1 cellular context compared by ENCODE assay signal in the genomic region with DNA sequence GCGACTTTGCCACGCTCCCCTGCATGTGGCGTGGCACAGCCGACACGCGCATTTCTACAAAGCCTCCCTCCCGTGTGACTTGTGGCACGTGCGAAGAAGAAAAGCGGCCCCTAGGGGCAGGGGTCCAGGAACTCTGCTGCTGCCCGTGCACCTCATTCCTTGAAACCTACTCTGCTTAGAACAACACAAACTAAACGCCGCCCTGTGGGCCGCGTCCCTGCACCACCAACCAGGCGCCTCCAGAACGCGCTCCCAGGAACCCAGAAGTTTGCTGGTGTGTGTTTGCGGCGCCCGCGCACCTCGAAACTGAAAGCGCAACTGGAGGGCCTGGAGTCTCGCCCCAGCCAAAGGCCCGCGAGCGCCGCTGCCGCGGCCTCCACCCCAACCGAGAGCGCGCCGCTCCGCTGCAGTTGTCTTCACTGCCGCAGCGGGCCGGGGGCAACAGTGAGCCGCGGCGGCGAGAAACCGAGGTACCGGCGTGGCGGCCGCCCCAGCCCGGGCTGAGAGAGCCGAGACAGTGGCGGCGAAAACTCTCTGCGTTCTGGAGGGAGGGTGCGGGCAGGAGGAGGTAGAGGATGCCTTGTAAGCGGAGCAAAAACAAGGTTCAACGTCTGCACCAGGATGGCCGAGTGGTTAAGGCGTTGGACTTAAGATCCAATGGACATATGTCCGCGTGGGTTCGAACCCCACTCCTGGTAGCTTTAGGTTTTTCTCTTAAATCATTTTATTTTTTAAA.
TF ChIP-seq lines count a peak whose summit lies in the region.

No MANE protein-coding gene starts in this region.

TF ChIP-seq in GM12878, 131 proteins besides CTCF, POLR2A, EP300 and RAD21 (continued from another document):
- TF ChIP-seq, protein P1, sequence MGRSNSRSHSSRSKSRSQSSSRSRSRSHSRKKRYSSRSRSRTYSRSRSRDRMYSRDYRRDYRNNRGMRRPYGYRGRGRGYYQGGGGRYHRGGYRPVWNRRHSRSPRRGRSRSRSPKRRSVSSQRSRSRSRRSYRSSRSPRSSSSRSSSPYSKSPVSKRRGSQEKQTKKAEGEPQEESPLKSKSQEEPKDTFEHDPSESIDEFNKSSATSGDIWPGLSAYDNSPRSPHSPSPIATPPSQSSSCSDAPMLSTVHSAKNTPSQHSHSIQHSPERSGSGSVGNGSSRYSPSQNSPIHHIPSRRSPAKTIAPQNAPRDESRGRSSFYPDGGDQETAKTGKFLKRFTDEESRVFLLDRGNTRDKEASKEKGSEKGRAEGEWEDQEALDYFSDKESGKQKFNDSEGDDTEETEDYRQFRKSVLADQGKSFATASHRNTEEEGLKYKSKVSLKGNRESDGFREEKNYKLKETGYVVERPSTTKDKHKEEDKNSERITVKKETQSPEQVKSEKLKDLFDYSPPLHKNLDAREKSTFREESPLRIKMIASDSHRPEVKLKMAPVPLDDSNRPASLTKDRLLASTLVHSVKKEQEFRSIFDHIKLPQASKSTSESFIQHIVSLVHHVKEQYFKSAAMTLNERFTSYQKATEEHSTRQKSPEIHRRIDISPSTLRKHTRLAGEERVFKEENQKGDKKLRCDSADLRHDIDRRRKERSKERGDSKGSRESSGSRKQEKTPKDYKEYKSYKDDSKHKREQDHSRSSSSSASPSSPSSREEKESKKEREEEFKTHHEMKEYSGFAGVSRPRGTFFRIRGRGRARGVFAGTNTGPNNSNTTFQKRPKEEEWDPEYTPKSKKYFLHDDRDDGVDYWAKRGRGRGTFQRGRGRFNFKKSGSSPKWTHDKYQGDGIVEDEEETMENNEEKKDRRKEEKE (IDR thresholded peaks at IDR 0.05): 0 out of 2 replicates have a peak, but pooled peaks have one; percentile 15
- 0 out of 4 replicates have a peak, but pooled peaks of 1 of the 2 experiments have one; percentile 24 for TF ChIP-seq ETV6 (conservative IDR thresholded peaks at IDR 0.05 in 1 of 2, IDR thresholded peaks at IDR 0.05 in 1 of 2; ENCODE audit: borderline replicate concordance in 1 of 2, low read depth in 1 of 2)
- TF ChIP-seq POU2F2 (IDR thresholded peaks at IDR 0.05; ENCODE audit: borderline replicate concordance, low read depth, low read length): peak; percentile 72; the same call in 2 of the 3 replicates
- TF ChIP-seq STAT1 (conservative IDR thresholded peaks at IDR 0.05): peak; percentile 98; the same call in 1 of the 2 replicates
- no peak for TF ChIP-seq HDAC6 (IDR thresholded peaks at IDR 0.05; ENCODE audit: unreplicated experiment)
- TF ChIP-seq BACH1 (IDR thresholded peaks at IDR 0.05; ENCODE audit: borderline replicate concordance): peak; percentile 38; the same call in 1 of the 2 replicates
- TF ChIP-seq IKZF2 (IDR thresholded peaks at IDR 0.05): peak; percentile 35 to 80; a peak in 3 of 4 replicates
- no peak for TF ChIP-seq SP1 (IDR thresholded peaks at IDR 0.05; ENCODE audit: low read depth, low read length)
- TF ChIP-seq JUND (IDR thresholded peaks at IDR 0.05; ENCODE audit: low read depth, low read length): no peak
- TF ChIP-seq FOXM1 (IDR thresholded peaks at IDR 0.05; ENCODE audit: low read depth, low read length): peak; percentile 88
- TF ChIP-seq ZBED1 (IDR thresholded peaks at IDR 0.05; ENCODE audit: borderline replicate concordance): no peak
- TF ChIP-seq RBBP5 (conservative IDR thresholded peaks at IDR 0.05): peak; percentile 100
- TF ChIP-seq PML (IDR thresholded peaks at IDR 0.05; ENCODE audit: low read length): peak; percentile 81
- TF ChIP-seq NBN (IDR thresholded peaks at IDR 0.05): peak; percentile 74
- TF ChIP-seq, protein P2, sequence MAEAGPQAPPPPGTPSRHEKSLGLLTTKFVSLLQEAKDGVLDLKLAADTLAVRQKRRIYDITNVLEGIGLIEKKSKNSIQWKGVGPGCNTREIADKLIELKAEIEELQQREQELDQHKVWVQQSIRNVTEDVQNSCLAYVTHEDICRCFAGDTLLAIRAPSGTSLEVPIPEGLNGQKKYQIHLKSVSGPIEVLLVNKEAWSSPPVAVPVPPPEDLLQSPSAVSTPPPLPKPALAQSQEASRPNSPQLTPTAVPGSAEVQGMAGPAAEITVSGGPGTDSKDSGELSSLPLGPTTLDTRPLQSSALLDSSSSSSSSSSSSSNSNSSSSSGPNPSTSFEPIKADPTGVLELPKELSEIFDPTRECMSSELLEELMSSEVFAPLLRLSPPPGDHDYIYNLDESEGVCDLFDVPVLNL (IDR thresholded peaks at IDR 0.05; ENCODE audit: low read depth, low read length): 0 out of 2 replicates have a peak, but pooled peaks have one; percentile 41
- TF ChIP-seq PAX8 (IDR thresholded peaks at IDR 0.05): no peak
- TF ChIP-seq RUNX3 (IDR thresholded peaks at IDR 0.05; ENCODE audit: low read length): peak; percentile 83
- TF ChIP-seq, protein P3, sequence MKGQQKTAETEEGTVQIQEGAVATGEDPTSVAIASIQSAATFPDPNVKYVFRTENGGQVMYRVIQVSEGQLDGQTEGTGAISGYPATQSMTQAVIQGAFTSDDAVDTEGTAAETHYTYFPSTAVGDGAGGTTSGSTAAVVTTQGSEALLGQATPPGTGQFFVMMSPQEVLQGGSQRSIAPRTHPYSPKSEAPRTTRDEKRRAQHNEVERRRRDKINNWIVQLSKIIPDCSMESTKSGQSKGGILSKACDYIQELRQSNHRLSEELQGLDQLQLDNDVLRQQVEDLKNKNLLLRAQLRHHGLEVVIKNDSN (IDR thresholded peaks at IDR 0.05; ENCODE audit: borderline replicate concordance, extremely low read length, insufficient read depth, low read depth, low read length): no peak
- peak; percentile 93 for TF ChIP-seq TBL1XR1 (IDR thresholded peaks at IDR 0.05; ENCODE audit: low read depth, low read length)
- TF ChIP-seq SUZ12 (IDR thresholded peaks at IDR 0.05; ENCODE audit: unreplicated experiment): no peak
- TF ChIP-seq, protein P4, sequence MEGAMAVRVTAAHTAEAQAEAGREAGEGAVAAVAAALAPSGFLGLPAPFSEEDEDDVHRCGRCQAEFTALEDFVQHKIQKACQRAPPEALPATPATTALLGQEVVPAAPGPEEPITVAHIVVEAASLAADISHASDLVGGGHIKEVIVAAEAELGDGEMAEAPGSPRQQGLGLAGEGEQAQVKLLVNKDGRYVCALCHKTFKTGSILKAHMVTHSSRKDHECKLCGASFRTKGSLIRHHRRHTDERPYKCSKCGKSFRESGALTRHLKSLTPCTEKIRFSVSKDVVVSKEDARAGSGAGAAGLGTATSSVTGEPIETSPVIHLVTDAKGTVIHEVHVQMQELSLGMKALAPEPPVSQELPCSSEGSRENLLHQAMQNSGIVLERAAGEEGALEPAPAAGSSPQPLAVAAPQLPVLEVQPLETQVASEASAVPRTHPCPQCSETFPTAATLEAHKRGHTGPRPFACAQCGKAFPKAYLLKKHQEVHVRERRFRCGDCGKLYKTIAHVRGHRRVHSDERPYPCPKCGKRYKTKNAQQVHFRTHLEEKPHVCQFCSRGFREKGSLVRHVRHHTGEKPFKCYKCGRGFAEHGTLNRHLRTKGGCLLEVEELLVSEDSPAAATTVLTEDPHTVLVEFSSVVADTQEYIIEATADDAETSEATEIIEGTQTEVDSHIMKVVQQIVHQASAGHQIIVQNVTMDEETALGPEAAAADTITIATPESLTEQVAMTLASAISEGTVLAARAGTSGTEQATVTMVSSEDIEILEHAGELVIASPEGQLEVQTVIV (IDR thresholded peaks at IDR 0.05; ENCODE audit: borderline replicate concordance, partially characterized antibody): no peak
